ENCODE assay signal across 8 cellular contexts in genomic region chr4:87209696-87210095, GRCh38. TPM values are rescaled to one million over a fixed set of nuclear protein-coding genes. Genes with fewer than 3 reads are reported as not detected.
DNase-seq lines count a peak whose midpoint lies in the region; ATAC-seq and TF ChIP-seq lines count a peak whose summit lies in the region.

No MANE protein-coding gene starts in this region.

- H3K9me3 ChIP-seq in neural progenitor cell (ENCODE audit: low read depth): no peaks in the 10 kb centered on the region

- no peak overlapping the region for H3K27ac ChIP-seq in neural progenitor cell

- H2AFZ ChIP-seq in neural progenitor cell (replicated peaks): no peak overlapping the region

- peak overlapping the region; percentile 21 for H3K4me3 Mint-ChIP-seq in activated naive CD8-positive, alpha-beta T cell treated with anti-CD3 and anti-CD28 coated beads, Interleukin-2, amount 50 U/mL, for 24 hours
- peak overlapping the region; percentile 73 to 77 for H3K4me3 Mint-ChIP-seq in stimulated activated naive B cell treated with anti-CD40 and anti-IgM and Interleukin-4, amounts not matched to agents 10 μg/mL and 1 μg/mL and 100 μg/mL, for 72 hours
- no peak overlapping the region for H3K4me3 Mint-ChIP-seq in neural progenitor cell

- no peak for TF ChIP-seq CTCF in neural progenitor cell (IDR thresholded peaks at IDR 0.05)

- peaks cover 13% of the 10 kb centered on the region for H3K4me1 Mint-ChIP-seq in activated naive CD8-positive, alpha-beta T cell treated with anti-CD3 and anti-CD28 coated beads, Interleukin-2, amount 50 U/mL, for 24 hours
- peaks cover 10 to 19% of the 10 kb centered on the region in 2 donors for H3K4me1 Mint-ChIP-seq in stimulated activated naive B cell treated with anti-CD40 and anti-IgM and Interleukin-4, amounts not matched to agents 10 μg/mL and 1 μg/mL and 100 μg/mL, for 72 hours
- no peaks in the 10 kb centered on the region for H3K4me1 Mint-ChIP-seq in neural progenitor cell

- no peak overlapping the region for H3K27ac Mint-ChIP-seq in activated naive CD8-positive, alpha-beta T cell treated with anti-CD3 and anti-CD28 coated beads, Interleukin-2, amount 50 U/mL, for 24 hours
- peak overlapping the region; percentile 88 for H3K27ac Mint-ChIP-seq in stimulated activated naive B cell treated with anti-CD40 and anti-IgM and Interleukin-4, amounts not matched to agents 10 μg/mL and 1 μg/mL and 100 μg/mL, for 72 hours
- H3K27ac Mint-ChIP-seq in neural progenitor cell: no peak overlapping the region

- peaks cover 14% of the 10 kb centered on the region for H3K36me3 Mint-ChIP-seq in activated naive CD8-positive, alpha-beta T cell treated with anti-CD3 and anti-CD28 coated beads, Interleukin-2, amount 50 U/mL, for 24 hours (ENCODE audit: low read depth)
- peaks cover 9 to 19% of the 10 kb centered on the region in 2 donors for H3K36me3 Mint-ChIP-seq in stimulated activated naive B cell treated with anti-CD40 and anti-IgM and Interleukin-4, amounts not matched to agents 10 μg/mL and 1 μg/mL and 100 μg/mL, for 72 hours
- peaks cover 23% of the 10 kb centered on the region for H3K36me3 Mint-ChIP-seq in neural progenitor cell

- H3K36me3 ChIP-seq in neural progenitor cell: no peaks in the 10 kb centered on the region

- H3K27me3 Mint-ChIP-seq in activated naive CD8-positive, alpha-beta T cell treated with anti-CD3 and anti-CD28 coated beads, Interleukin-2, amount 50 U/mL, for 24 hours: no peaks in the 10 kb centered on the region
- H3K27me3 Mint-ChIP-seq in stimulated activated naive B cell treated with anti-CD40 and anti-IgM and Interleukin-4, amounts not matched to agents 10 μg/mL and 1 μg/mL and 100 μg/mL, for 72 hours: no peaks in the 10 kb centered on the region
- no peaks in the 10 kb centered on the region for H3K27me3 Mint-ChIP-seq in neural progenitor cell (ENCODE audit: insufficient read depth, low read depth)

- H3K27me3 ChIP-seq in neural progenitor cell: no peaks in the 10 kb centered on the region

- no peak overlapping the region for H3K4me3 ChIP-seq in neural progenitor cell

- H3K4me1 ChIP-seq in neural progenitor cell: no peaks in the 10 kb centered on the region

- peaks cover 4% of the 10 kb centered on the region for H3K9me3 Mint-ChIP-seq in activated naive CD8-positive, alpha-beta T cell treated with anti-CD3 and anti-CD28 coated beads, Interleukin-2, amount 50 U/mL, for 24 hours
- no peaks in the 10 kb centered on the region for H3K9me3 Mint-ChIP-seq in stimulated activated naive B cell treated with anti-CD40 and anti-IgM and Interleukin-4, amounts not matched to agents 10 μg/mL and 1 μg/mL and 100 μg/mL, for 72 hours
- H3K9me3 Mint-ChIP-seq in neural progenitor cell: peaks cover 13% of the 10 kb centered on the region

- in situ Hi-C loops in G401 (cut with HindIII; ENCODE audit: low sequenced_read_pairs): no loop called here

- H3K4me2 ChIP-seq in neural progenitor cell: no peak overlapping the region

- H3F3A ChIP-seq in neural progenitor cell (ENCODE audit: low read depth): no peaks in the 10 kb centered on the region

- H4K20me1 ChIP-seq in neural progenitor cell (ENCODE audit: low read depth): peaks cover 7% of the 10 kb centered on the region

- no peak overlapping the region for H3K9ac ChIP-seq in neural progenitor cell

- H3K79me2 ChIP-seq in neural progenitor cell (ENCODE audit: low read depth): peaks cover 88% of the 10 kb centered on the region

- ATAC-seq in GM19351 (IDR thresholded peaks at IDR 0.05; ENCODE audit: unreplicated experiment) (peak; percentile 78), HG03354 (IDR thresholded peaks at IDR 0.05; ENCODE audit: poor library complexity, severe bottlenecking, unreplicated experiment) (peak; percentile 93)
- ATAC-seq in activated naive CD8-positive, alpha-beta T cell treated with anti-CD3 and anti-CD28 coated beads, Interleukin-2, amount 50 U/mL, for 24 hours: peak; percentile 68
- ATAC-seq in stimulated activated naive B cell treated with anti-CD40 and anti-IgM and Interleukin-4, amounts not matched to agents 10 μg/mL and 1 μg/mL and 100 μg/mL, for 72 hours (replicated peaks): peak; percentile 97 to 98

- DNase-seq in AG20443 (ENCODE audit: low spot score): peak; percentile 45
- DNase-seq in activated naive CD8-positive, alpha-beta T cell treated with anti-CD3 and anti-CD28 coated beads, Interleukin-2, amount 50 U/mL, for 24 hours: peak; percentile 15
- DNase-seq in stimulated activated naive B cell treated with anti-CD40 and anti-IgM and Interleukin-4, amounts not matched to agents 10 μg/mL and 1 μg/mL and 100 μg/mL, for 72 hours: peak; percentile 47
- DNase-seq in neural progenitor cell (ENCODE audit: low spot score): no peak
- DNase-seq in G401 (ENCODE audit: low spot score): no peak
- DNase-seq in activated effector memory CD4-positive, alpha-beta T cell treated with Interleukin-2 at 50 U/mL for 16 hours: no peak

RNA-seq across cellular contexts. Expression of gene KLHL8, which starts 10.7 kb away (rescaled TPM):
- 11.0 and 20.3 TPM in 2 replicates for total RNA-seq in neural progenitor cell (ENCODE audit: low replicate concordance)
- total RNA-seq in G401 (2014; rRNA removed; shearing (Covaris generic)): 8.3 and 13.4 TPM in 2 replicates

Comparison
In these comparisons a context has a peak if more than half of its experiments do, and no peak if none do; other contexts are left out.
1. DNase-seq: peak in AG20443 (single experiment), activated naive CD8-positive, alpha-beta T cell treated with anti-CD3 and anti-CD28 coated beads, Interleukin-2, amount 50 U/mL, for 24 hours (single experiment) and stimulated activated naive B cell treated with anti-CD40 and anti-IgM and Interleukin-4, amounts not matched to agents 10 μg/mL and 1 μg/mL and 100 μg/mL, for 72 hours (single experiment); none in neural progenitor cell (single experiment), G401 (single experiment) and activated effector memory CD4-positive, alpha-beta T cell treated with Interleukin-2 at 50 U/mL for 16 hours (single experiment).
2. Peak in every context shown above with its lines, with median percentiles within 50 percentile points of each other: ATAC-seq.